ENCODE assay signal across 21 cellular contexts in genomic region chr19:11046608-11047354, GRCh38. TPM values are rescaled to one million over a fixed set of nuclear protein-coding genes. Genes with fewer than 3 reads are reported as not detected.
A peak's percentile ranks its signal among the peaks of the same experiment; 100 is the strongest.
DNase-seq lines count a peak whose midpoint lies in the region; ATAC-seq, FAIRE-seq and TF ChIP-seq lines count a peak whose summit lies in the region.
"Had no signal": no experiment of that assay in that cellular context is flagged by ENCODE, and none has a peak within 500 bp of the region (broad histone marks: within the 10 kb centered on the region; RNA-seq: fewer than 3 reads in every experiment).

No MANE protein-coding gene starts in this region.

- POLR2A ChIA-PET in CD8-positive, alpha-beta T cell (lab: Charles Lee) = no interaction called here
- POLR2A ChIA-PET in naive thymus-derived CD8-positive, alpha-beta T cell (lab: Charles Lee) = interaction anchor here (0.5 to 0.7 kb wide), 4 partner anchors 8 to 160 kb away, joined by 3 to 5 read pairs (median 4); no protein-coding TSS in a partner anchor

- H3K27me3 Mint-ChIP-seq in CD8-positive, alpha-beta T cell (ENCODE audit: low read depth) = no peaks in the 10 kb centered on the region
- H3K27me3 Mint-ChIP-seq in naive thymus-derived CD8-positive, alpha-beta T cell = no peaks in the 10 kb centered on the region
- H3K27me3 Mint-ChIP-seq: activated CD8-positive, alpha-beta memory T cell treated with anti-CD3 and anti-CD28 coated beads, Interleukin-2, amount 10 ng/mL, durations not matched to agents 7 days and 5 days had no signal

- TF ChIP-seq POLR2A in GM12891 (IDR thresholded peaks at IDR 0.05; ENCODE audit: low read depth, low read length) = no peak
- peak; percentile 43; the same call in 1 of the 2 replicates for TF ChIP-seq POLR2A in Raji (IDR thresholded peaks at IDR 0.05; ENCODE audit: insufficient read depth, low read depth, low read length)

- peak overlapping the region; percentile 22 for H3K27ac Mint-ChIP-seq in CD8-positive, alpha-beta T cell
- H3K27ac Mint-ChIP-seq in naive thymus-derived CD8-positive, alpha-beta T cell = peak overlapping the region; percentile 8 to 82 (median 56)
- H3K27ac Mint-ChIP-seq: activated CD8-positive, alpha-beta memory T cell treated with anti-CD3 and anti-CD28 coated beads, Interleukin-2, amount 10 ng/mL, durations not matched to agents 7 days and 5 days had no signal

- H3K4me1 Mint-ChIP-seq in CD8-positive, alpha-beta T cell (ENCODE audit: low read depth) = peaks cover 31% of the 10 kb centered on the region
- H3K4me1 Mint-ChIP-seq in naive thymus-derived CD8-positive, alpha-beta T cell = peaks cover 14 to 52% (median 35%) of the 10 kb centered on the region in 4 donors

- H3K9me3 Mint-ChIP-seq in CD8-positive, alpha-beta T cell = no peaks in the 10 kb centered on the region
- no peaks in the 10 kb centered on the region for H3K9me3 Mint-ChIP-seq in naive thymus-derived CD8-positive, alpha-beta T cell

- H3K36me3 ChIP-seq in CD8-positive, alpha-beta T cell (ENCODE audit: insufficient read depth, low read length) = peaks cover 19% of the 10 kb centered on the region

- no peak for ATAC-seq in CD8-positive, alpha-beta T cell
- no peak for ATAC-seq in naive thymus-derived CD8-positive, alpha-beta T cell
- ATAC-seq: activated CD8-positive, alpha-beta memory T cell treated with anti-CD3 and anti-CD28 coated beads, Interleukin-2, amount 10 ng/mL, durations not matched to agents 7 days and 5 days; HCT116; PC-3 had no signal

- no peak for TF ChIP-seq CTCF in CD8-positive, alpha-beta T cell (IDR thresholded peaks at IDR 0.05)

- peaks cover 33% of the 10 kb centered on the region for H3K4me1 ChIP-seq in CD8-positive, alpha-beta T cell (ENCODE audit: insufficient read depth, low read length)

- peak; percentile 90 for FAIRE-seq in GM12891 (lab: Jason Lieb, UNC)

- H3K27me3 ChIP-seq in CD8-positive, alpha-beta T cell (ENCODE audit: insufficient read depth, low read length) = no peaks in the 10 kb centered on the region
- H3K27me3 ChIP-seq: brain microvascular endothelial cell, stomach, transverse colon had no signal

- H3K36me3 Mint-ChIP-seq in CD8-positive, alpha-beta T cell = peaks cover 32% of the 10 kb centered on the region
- peaks cover 3 to 29% (median 5%) of the 10 kb centered on the region in 3 donors for H3K36me3 Mint-ChIP-seq in naive thymus-derived CD8-positive, alpha-beta T cell

- no peak overlapping the region for H3K4me3 Mint-ChIP-seq in CD8-positive, alpha-beta T cell
- H3K4me3 Mint-ChIP-seq in naive thymus-derived CD8-positive, alpha-beta T cell = peak overlapping the region in 1 of 10 donors; percentile 29
- H3K4me3 Mint-ChIP-seq: activated CD8-positive, alpha-beta memory T cell treated with anti-CD3 and anti-CD28 coated beads, Interleukin-2, amount 10 ng/mL, durations not matched to agents 7 days and 5 days had no signal

- H3K27ac ChIP-seq in CD8-positive, alpha-beta T cell (ENCODE audit: low read depth, low read length) = no peak overlapping the region
- H3K27ac ChIP-seq: brain microvascular endothelial cell, stomach, transverse colon had no signal

- CTCF ChIA-PET in CD8-positive, alpha-beta T cell (lab: Charles Lee) = interaction anchor here (1.3 to 1.9 kb wide), 2 partner anchors 11 to 90 kb away, joined by 3 to 9 read pairs; no protein-coding TSS in a partner anchor

- intact Hi-C loops in CD8-positive, alpha-beta T cell (cut with DNase I, micrococcal nuclease) = no loop called here

- no peak overlapping the region for H3K4me3 ChIP-seq in CD8-positive, alpha-beta T cell (ENCODE audit: low read depth, low read length)
- H3K4me3 ChIP-seq: stomach, transverse colon had no signal

- DNase-seq in CD8-positive, alpha-beta T cell = peak in 1 of 7 experiments; percentile 3
- DNase-seq in GM12891 (ENCODE audit: insufficient read length, low spot score) = no peak
- no peak for DNase-seq in naive thymus-derived CD8-positive, alpha-beta T cell
- no peak for DNase-seq in GOT3 (lab: John Stamatoyannopoulos, UW)
- no peak for DNase-seq in foreskin melanocyte
- no peak for DNase-seq in NCI-H1436 (lab: John Stamatoyannopoulos, UW)
- DNase-seq in midbrain (lab: John Stamatoyannopoulos, UW) = no peak
- DNase-seq: activated CD4-positive, alpha-beta T cell treated with anti-CD3 and anti-CD28 coated beads for 48 hours; activated CD8-positive, alpha-beta memory T cell treated with anti-CD3 and anti-CD28 coated beads, Interleukin-2, amount 10 ng/mL, durations not matched to agents 7 days and 5 days; brain microvascular endothelial cell; COR-L47; NCI-H1092 treated with DMSO at 0.1 percent for 48 hours; NCI-H2029; PC-3; SIG-M5; stimulated activated CD4-positive, alpha-beta T cell treated with anti-CD3 and anti-CD28 coated beads, Interleukin-4, amount 100 ng/mL, for 1 hour; stomach; T-helper 1 cell; transverse colon had no signal

- no peaks in the 10 kb centered on the region for H3K9me3 ChIP-seq in CD8-positive, alpha-beta T cell (ENCODE audit: low read length)
- H3K9me3 ChIP-seq: stomach, transverse colon had no signal

TF ChIP-seq in GM12891, 5 proteins besides CTCF, POLR2A, EP300 and RAD21:
- TF ChIP-seq TAF1 (IDR thresholded peaks at IDR 0.05; ENCODE audit: low read depth, low read length) = no peak
- no peak for TF ChIP-seq SPI1 (IDR thresholded peaks at IDR 0.05; ENCODE audit: low read depth, low read length)
- TF ChIP-seq POU2F2 (IDR thresholded peaks at IDR 0.05; ENCODE audit: low read depth, low read length) = 0 out of 2 replicates have a peak, but pooled peaks have one; percentile 41
- TF ChIP-seq POLR2AphosphoS5 (IDR thresholded peaks at IDR 0.05; ENCODE audit: low read depth, low read length) = 0 out of 2 replicates have a peak, but pooled peaks have one; percentile 51
- peak; percentile 68 for TF ChIP-seq PAX5 (IDR thresholded peaks at IDR 0.05; ENCODE audit: insufficient read depth, low read length, severe bottlenecking)

RNA-seq across cellular contexts. Expression of gene LDLR, which starts 42.5 kb away (rescaled TPM):
- total RNA-seq in CD8-positive, alpha-beta T cell = 10 to 100 TPM; 60.5 to 67.0 TPM
- 10.6 TPM for polyA plus RNA-seq in GM12891 (2012; ENCODE audit: low read depth, missing spikeins)
- 10 to 100 TPM; 17.8 to 22.8 TPM for total RNA-seq in naive thymus-derived CD8-positive, alpha-beta T cell
- polyA plus RNA-seq in naive thymus-derived CD8-positive, alpha-beta T cell = 1 to 10 TPM; 3.2 to 7.7 (median 7.1) TPM
